In genomic region chr4:3436798-3437581, GRCh38 we compare ENCODE assay signal across 10 cellular contexts. TPM values are rescaled to one million over a fixed set of nuclear protein-coding genes. Genes with fewer than 3 reads are reported as not detected.
DNase-seq lines count a peak whose midpoint lies in the region; ATAC-seq and TF ChIP-seq lines count a peak whose summit lies in the region.
"Had no signal": no experiment of that assay in that cellular context is flagged by ENCODE, and none has a peak within 500 bp of the region (broad histone marks: within the 10 kb centered on the region; RNA-seq: fewer than 3 reads in every experiment).

No MANE protein-coding gene starts in this region.

- no peak for TF ChIP-seq CTCF in left lung (IDR thresholded peaks at IDR 0.05)

- TF ChIP-seq EP300 in Ishikawa (IDR thresholded peaks at IDR 0.05; ENCODE audit: borderline replicate concordance), result peak; percentile 73

- peaks cover 5% of the 10 kb centered on the region for H3K4me1 Mint-ChIP-seq in activated CD4-positive, alpha-beta memory T cell treated with anti-CD3 and anti-CD28 coated beads, Interleukin-2, amount 10 ng/mL, durations not matched to agents 7 days and 5 days

- H3K27ac Mint-ChIP-seq in activated CD4-positive, alpha-beta memory T cell treated with anti-CD3 and anti-CD28 coated beads, Interleukin-2, amount 10 ng/mL, durations not matched to agents 7 days and 5 days, result peak overlapping the region; percentile 10

- peak; percentile 47 for DNase-seq in CD1c-positive myeloid dendritic cell (ENCODE audit: extremely low spot score)
- DNase-seq in activated CD4-positive, alpha-beta memory T cell treated with anti-CD3 and anti-CD28 coated beads, Interleukin-2, amount 10 ng/mL, durations not matched to agents 7 days and 5 days, result peak; percentile 48
- DNase-seq in left lung, result peak; percentile 69 to 89
- no peak for DNase-seq in OCI-M1 (lab: John Stamatoyannopoulos, UW)

- POLR2A ChIA-PET in activated CD4-positive, alpha-beta memory T cell treated with anti-CD3 and anti-CD28 coated beads, Interleukin-2, amount 10 ng/mL, durations not matched to agents 7 days and 5 days (lab: Charles Lee), result no interaction called here

- no peaks in the 10 kb centered on the region for H3K36me3 Mint-ChIP-seq in activated CD4-positive, alpha-beta memory T cell treated with anti-CD3 and anti-CD28 coated beads, Interleukin-2, amount 10 ng/mL, durations not matched to agents 7 days and 5 days (ENCODE audit: low read depth)

- H3K4me3 Mint-ChIP-seq in activated CD4-positive, alpha-beta memory T cell treated with anti-CD3 and anti-CD28 coated beads, Interleukin-2, amount 10 ng/mL, durations not matched to agents 7 days and 5 days, result no peak overlapping the region

- TF ChIP-seq RAD21 in Ishikawa (IDR thresholded peaks at IDR 0.05; ENCODE audit: low read depth), result no peak

- no peaks in the 10 kb centered on the region for H3K27me3 ChIP-seq in left lung

- intact Hi-C loops in left lung (cut with DNase I), result no loop called here

- no peaks in the 10 kb centered on the region for H3K9me3 ChIP-seq in left lung
- H3K9me3 ChIP-seq: thoracic aorta had no signal

- H3K9me3 Mint-ChIP-seq in activated CD4-positive, alpha-beta memory T cell treated with anti-CD3 and anti-CD28 coated beads, Interleukin-2, amount 10 ng/mL, durations not matched to agents 7 days and 5 days, result no peaks in the 10 kb centered on the region

- peak; percentile 93 for ATAC-seq in left lung
- ATAC-seq in GM19455 (IDR thresholded peaks at IDR 0.05; ENCODE audit: unreplicated experiment), result no peak
- ATAC-seq in GM21528 (IDR thresholded peaks at IDR 0.05; ENCODE audit: low FRiP score, unreplicated experiment), result no peak
- ATAC-seq in GM18873 (IDR thresholded peaks at IDR 0.05; ENCODE audit: low FRiP score, unreplicated experiment), result no peak

- CTCF ChIA-PET in activated CD4-positive, alpha-beta memory T cell treated with anti-CD3 and anti-CD28 coated beads, Interleukin-2, amount 10 ng/mL, durations not matched to agents 7 days and 5 days (lab: Charles Lee), result no interaction called here

- no peak overlapping the region for H3K4me3 ChIP-seq in left lung
- H3K4me3 ChIP-seq: thoracic aorta had no signal

- H3K36me3 ChIP-seq in left lung, result peaks cover 0 to 7% of the 10 kb centered on the region in 2 donors
- H3K36me3 ChIP-seq: thoracic aorta had no signal

- no peak overlapping the region for H3K27ac ChIP-seq in left lung
- H3K27ac ChIP-seq: VCaP had no signal

- H3K4me1 ChIP-seq in left lung, result peaks cover 6 to 8% of the 10 kb centered on the region in 2 donors

- H3K27me3 Mint-ChIP-seq in activated CD4-positive, alpha-beta memory T cell treated with anti-CD3 and anti-CD28 coated beads, Interleukin-2, amount 10 ng/mL, durations not matched to agents 7 days and 5 days, result no peaks in the 10 kb centered on the region

TF ChIP-seq in Ishikawa, 13 proteins besides CTCF, POLR2A, EP300 and RAD21:
- TF ChIP-seq TCF12 (IDR thresholded peaks at IDR 0.05; ENCODE audit: low read depth), result peak; percentile 80
- no peak; the same call in 1 of the 2 replicates for TF ChIP-seq CEBPB (IDR thresholded peaks at IDR 0.05)
- TF ChIP-seq, protein P1, sequence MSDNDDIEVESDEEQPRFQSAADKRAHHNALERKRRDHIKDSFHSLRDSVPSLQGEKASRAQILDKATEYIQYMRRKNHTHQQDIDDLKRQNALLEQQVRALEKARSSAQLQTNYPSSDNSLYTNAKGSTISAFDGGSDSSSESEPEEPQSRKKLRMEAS (IDR thresholded peaks at IDR 0.05), result peak; percentile 86
- no peak; the same call in 1 of the 2 replicates for TF ChIP-seq ZBTB7A (IDR thresholded peaks at IDR 0.05; ENCODE audit: low read depth)
- no peak for TF ChIP-seq CREB1 (IDR thresholded peaks at IDR 0.05; ENCODE audit: low read depth)
- TF ChIP-seq YY1 (IDR thresholded peaks at IDR 0.05; ENCODE audit: low read depth), result no peak
- TF ChIP-seq, protein P2, sequence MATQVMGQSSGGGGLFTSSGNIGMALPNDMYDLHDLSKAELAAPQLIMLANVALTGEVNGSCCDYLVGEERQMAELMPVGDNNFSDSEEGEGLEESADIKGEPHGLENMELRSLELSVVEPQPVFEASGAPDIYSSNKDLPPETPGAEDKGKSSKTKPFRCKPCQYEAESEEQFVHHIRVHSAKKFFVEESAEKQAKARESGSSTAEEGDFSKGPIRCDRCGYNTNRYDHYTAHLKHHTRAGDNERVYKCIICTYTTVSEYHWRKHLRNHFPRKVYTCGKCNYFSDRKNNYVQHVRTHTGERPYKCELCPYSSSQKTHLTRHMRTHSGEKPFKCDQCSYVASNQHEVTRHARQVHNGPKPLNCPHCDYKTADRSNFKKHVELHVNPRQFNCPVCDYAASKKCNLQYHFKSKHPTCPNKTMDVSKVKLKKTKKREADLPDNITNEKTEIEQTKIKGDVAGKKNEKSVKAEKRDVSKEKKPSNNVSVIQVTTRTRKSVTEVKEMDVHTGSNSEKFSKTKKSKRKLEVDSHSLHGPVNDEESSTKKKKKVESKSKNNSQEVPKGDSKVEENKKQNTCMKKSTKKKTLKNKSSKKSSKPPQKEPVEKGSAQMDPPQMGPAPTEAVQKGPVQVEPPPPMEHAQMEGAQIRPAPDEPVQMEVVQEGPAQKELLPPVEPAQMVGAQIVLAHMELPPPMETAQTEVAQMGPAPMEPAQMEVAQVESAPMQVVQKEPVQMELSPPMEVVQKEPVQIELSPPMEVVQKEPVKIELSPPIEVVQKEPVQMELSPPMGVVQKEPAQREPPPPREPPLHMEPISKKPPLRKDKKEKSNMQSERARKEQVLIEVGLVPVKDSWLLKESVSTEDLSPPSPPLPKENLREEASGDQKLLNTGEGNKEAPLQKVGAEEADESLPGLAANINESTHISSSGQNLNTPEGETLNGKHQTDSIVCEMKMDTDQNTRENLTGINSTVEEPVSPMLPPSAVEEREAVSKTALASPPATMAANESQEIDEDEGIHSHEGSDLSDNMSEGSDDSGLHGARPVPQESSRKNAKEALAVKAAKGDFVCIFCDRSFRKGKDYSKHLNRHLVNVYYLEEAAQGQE (IDR thresholded peaks at IDR 0.05; ENCODE audit: low read depth), result no peak

RNA-seq across cellular contexts. Expression of gene HGFAC, which starts 4.8 kb away (rescaled TPM):
- total RNA-seq in activated CD4-positive, alpha-beta memory T cell treated with anti-CD3 and anti-CD28 coated beads, Interleukin-2, amount 10 ng/mL, durations not matched to agents 7 days and 5 days, result not detected
- total RNA-seq in left lung, result under 1 TPM in 1 of 2 donors, not detected in 1; 0.32 TPM

RNA-seq across cellular contexts. Expression of gene DOK7, which starts 26.1 kb away (rescaled TPM):
- not detected for total RNA-seq in activated CD4-positive, alpha-beta memory T cell treated with anti-CD3 and anti-CD28 coated beads, Interleukin-2, amount 10 ng/mL, durations not matched to agents 7 days and 5 days
- 1 to 10 TPM; 1.6 to 6.3 TPM for total RNA-seq in left lung
